13 cellular contexts compared by ENCODE assay signal in genomic region chr11:122690292-122690691, GRCh38. TPM values are rescaled to one million over a fixed set of nuclear protein-coding genes. Genes with fewer than 3 reads are reported as not detected.
A peak's percentile ranks its signal among the peaks of the same experiment; 100 is the strongest.
DNase-seq lines count a peak whose midpoint lies in the region; ATAC-seq and TF ChIP-seq lines count a peak whose summit lies in the region.
"Had no signal": no experiment of that assay in that cellular context is flagged by ENCODE, and none has a peak within 500 bp of the region (broad histone marks: within the 10 kb centered on the region; RNA-seq: fewer than 3 reads in every experiment).

No MANE protein-coding gene starts in this region.

- no TSS peak for BruUV-seq in OCI-LY7 (replicated peaks; lab: Mats Ljungman, UMichigan)

- peak; percentile 50 to 62 for ATAC-seq in activated T-cell treated with anti-CD3 and anti-CD28 coated beads, Interleukin-2, amount 50 U/mL, for 72 hours (replicated peaks in 1 of 2)
- ATAC-seq in memory B cell (ENCODE audit: low read depth) (no peak), GM21515 (IDR thresholded peaks at IDR 0.05; ENCODE audit: unreplicated experiment) (no peak)

- no peak overlapping the region for H2AFZ ChIP-seq in OCI-LY7 (ENCODE audit: low read length)

- no peaks in the 10 kb centered on the region for H3K27me3 ChIP-seq in stomach smooth muscle (ENCODE audit: control insufficient read depth in 1 of 2, insufficient read depth in 2 of 2, low read length in 2 of 2)
- H3K27me3 ChIP-seq: cardiac muscle cell had no signal

- H3K9me2 ChIP-seq in OCI-LY7 (ENCODE audit: insufficient read depth, low read length): no peaks in the 10 kb centered on the region

- H3K9ac ChIP-seq in stomach smooth muscle (ENCODE audit: low read length in 2 of 2): no peak overlapping the region

- H3K36me3 Mint-ChIP-seq in activated T-cell treated with anti-CD3 and anti-CD28 coated beads, Interleukin-2, amount 50 U/mL, for 72 hours (ENCODE audit: insufficient read depth in 2 of 2): peaks cover 0 to 3% of the 10 kb centered on the region in 2 donors
- H3K36me3 Mint-ChIP-seq in memory B cell: no peaks in the 10 kb centered on the region

- no peaks in the 10 kb centered on the region for H3K36me3 ChIP-seq in OCI-LY7 (ENCODE audit: insufficient read depth, low read length)
- no peaks in the 10 kb centered on the region for H3K36me3 ChIP-seq in stomach smooth muscle (ENCODE audit: control insufficient read depth in 2 of 2, insufficient read depth in 2 of 2, low read length in 2 of 2)
- H3K36me3 ChIP-seq: cardiac muscle cell had no signal

- DNase-seq in activated T-cell treated with anti-CD3 and anti-CD28 coated beads, Interleukin-2, amount 50 U/mL, for 72 hours: peak; percentile 17 to 21
- DNase-seq in activated T-cell treated with anti-CD3 and anti-CD28 coated beads, Interleukin-2, amount 50 U/mL, for 48 hours: no peak
- DNase-seq in OCI-LY7 (ENCODE audit: low spot score): no peak
- DNase-seq in memory B cell (ENCODE audit: low spot score in 2 of 2): no peak
- DNase-seq in HUDEP-2 (lab: John Stamatoyannopoulos, UW; ENCODE audit: unreplicated experiment in 76 of 76): no peak
- no peak for DNase-seq in ACHN
- DNase-seq: H9, left cardiac atrium, NCI-H510A treated with DMSO at 0.1 percent for 48 hours, posterior cingulate gyrus had no signal

- peaks cover 79% of the 10 kb centered on the region for H3K79me2 ChIP-seq in OCI-LY7 (ENCODE audit: insufficient read depth, low read depth, low read length)

- intact Hi-C loops in OCI-LY7 (cut with micrococcal nuclease; ENCODE audit: unreplicated experiment): no loop called here

- H3K27me3 Mint-ChIP-seq in activated T-cell treated with anti-CD3 and anti-CD28 coated beads, Interleukin-2, amount 50 U/mL, for 72 hours (ENCODE audit: low read depth): no peaks in the 10 kb centered on the region
- H3K27me3 Mint-ChIP-seq in memory B cell: peaks cover 1% of the 10 kb centered on the region

- H3K9me3 ChIP-seq in OCI-LY7 (ENCODE audit: low read length): no peaks in the 10 kb centered on the region
- H3K9me3 ChIP-seq in stomach smooth muscle (ENCODE audit: control insufficient read depth in 2 of 2, low read length in 2 of 2): no peaks in the 10 kb centered on the region

- in situ Hi-C loops in ACHN (cut with HindIII; ENCODE audit: low pct_ligation_motif_present, low pct_unique_long_range_greater_than_20kb, low sequenced_read_pairs): no loop called here

- peak overlapping the region; percentile 70 to 86 for H3K4me3 Mint-ChIP-seq in activated T-cell treated with anti-CD3 and anti-CD28 coated beads, Interleukin-2, amount 50 U/mL, for 72 hours
- H3K4me3 Mint-ChIP-seq in memory B cell: peak overlapping the region; percentile 64
- H3K4me3 Mint-ChIP-seq: H9 had no signal

- H3K4me3 ChIP-seq in OCI-LY7 (ENCODE audit: low read depth, low read length, poor library complexity, severe bottlenecking) (no peak overlapping the region), stomach smooth muscle (ENCODE audit: low read length in 2 of 2) (peak overlapping the region; percentile 22 to 50)
- H3K4me3 ChIP-seq: cardiac muscle cell had no signal

- peaks cover 82% of the 10 kb centered on the region for H3K4me1 Mint-ChIP-seq in activated T-cell treated with anti-CD3 and anti-CD28 coated beads, Interleukin-2, amount 50 U/mL, for 72 hours (ENCODE audit: low read depth)
- H3K4me1 Mint-ChIP-seq in memory B cell: peaks cover 2% of the 10 kb centered on the region

- peak overlapping the region; percentile 99 for H3K27ac ChIP-seq in OCI-LY7 (ENCODE audit: low read depth, low read length, poor library complexity, severe bottlenecking)
- H3K27ac ChIP-seq in stomach smooth muscle (ENCODE audit: low read length): peak overlapping the region; percentile 66

- CTCF ChIA-PET in OCI-LY7 (lab: Charles Lee; ENCODE audit: unreplicated experiment): interaction anchor here (0.6 to 1.0 kb wide), 4 partner anchors 9 to 20 kb away, joined by 3 read pairs; no protein-coding TSS in a partner anchor

- TF ChIP-seq CTCF in OCI-LY7 (conservative IDR thresholded peaks at IDR 0.05; ENCODE audit: low read length): no peak

- POLR2A ChIA-PET in OCI-LY7 (lab: Charles Lee): interaction anchor here (0.6 to 3.5 kb wide), 7 partner anchors 10 to 1126 kb away, joined by 3 to 27 read pairs (median 5); no protein-coding TSS in a partner anchor

- no peaks in the 10 kb centered on the region for H3K9me3 Mint-ChIP-seq in activated T-cell treated with anti-CD3 and anti-CD28 coated beads, Interleukin-2, amount 50 U/mL, for 72 hours
- no peaks in the 10 kb centered on the region for H3K9me3 Mint-ChIP-seq in memory B cell
- H3K9me3 Mint-ChIP-seq: H9 had no signal

- H4K20me1 ChIP-seq in OCI-LY7 (ENCODE audit: insufficient read depth, low read length): no peaks in the 10 kb centered on the region

- H3K27ac Mint-ChIP-seq in activated T-cell treated with anti-CD3 and anti-CD28 coated beads, Interleukin-2, amount 50 U/mL, for 72 hours: peak overlapping the region; percentile 20
- peak overlapping the region; percentile 60 for H3K27ac Mint-ChIP-seq in memory B cell
- H3K27ac Mint-ChIP-seq: H9 had no signal

- H3K4me1 ChIP-seq in OCI-LY7 (ENCODE audit: insufficient read depth, low read length, poor library complexity, severe bottlenecking) (peaks cover 87% of the 10 kb centered on the region), stomach smooth muscle (ENCODE audit: control insufficient read depth, insufficient read depth, low read length) (peaks cover 14% of the 10 kb centered on the region)

- H3K4me2 ChIP-seq in OCI-LY7 (ENCODE audit: low read length): peak overlapping the region; percentile 61

RNA-seq across cellular contexts. Expression of gene UBASH3B, which starts 34.8 kb away (rescaled TPM):
- 10 to 100 TPM in 1 of 2 donors, 1 to 10 TPM in 1; 6.9 to 18.5 TPM for total RNA-seq in activated T-cell treated with anti-CD3 and anti-CD28 coated beads, Interleukin-2, amount 50 U/mL, for 72 hours
- 36.3 and 54.7 TPM in 2 replicates for total RNA-seq in OCI-LY7 (2014; rRNA removed; shearing (Covaris generic))
- 72.7 and 73.0 TPM in 2 replicates for total RNA-seq in OCI-LY7 (2022)

Comparison
In these comparisons a context has a peak if more than half of its experiments do, and no peak if none do; other contexts are left out.
1. DNase-seq: peak in activated T-cell treated with anti-CD3 and anti-CD28 coated beads, Interleukin-2, amount 50 U/mL, for 72 hours (2 of 2); none in activated T-cell treated with anti-CD3 and anti-CD28 coated beads, Interleukin-2, amount 50 U/mL, for 48 hours (0 of 2), OCI-LY7 (single experiment), memory B cell (0 of 2), HUDEP-2 (0 of 76) and ACHN (single experiment).
2. ATAC-seq: peak in activated T-cell treated with anti-CD3 and anti-CD28 coated beads, Interleukin-2, amount 50 U/mL, for 72 hours (2 of 2); none in memory B cell (single experiment) and GM21515 (single experiment).